In the genomic region with DNA sequence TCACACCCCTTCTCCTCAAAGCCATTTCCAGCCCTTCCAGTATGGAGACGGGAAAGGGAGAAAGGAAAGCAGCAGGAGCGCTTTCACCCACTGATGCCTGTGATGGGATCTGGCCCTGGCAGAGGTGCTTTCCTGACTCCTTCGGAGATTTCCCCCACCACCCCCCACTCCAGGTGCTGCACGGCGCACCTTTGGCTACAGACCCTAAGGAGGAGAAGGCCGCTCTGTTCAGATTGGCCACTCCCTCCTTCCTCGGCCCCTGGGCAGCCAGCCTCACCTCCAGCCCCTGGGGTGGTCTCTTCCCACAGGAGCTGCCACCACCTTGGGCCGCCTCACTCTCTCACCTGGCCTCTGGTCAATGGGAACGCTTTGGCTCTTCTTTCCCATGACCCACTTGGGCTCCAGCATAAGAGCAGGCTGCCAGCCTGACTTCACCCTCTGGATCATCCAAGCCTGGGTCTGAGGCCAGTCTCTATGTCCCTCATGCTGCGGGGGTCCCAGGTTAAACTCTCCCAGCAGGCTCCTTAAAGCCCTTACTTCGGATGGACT, we compare ENCODE assay signal across 19 cellular contexts. TPM values are rescaled to one million over a fixed set of nuclear protein-coding genes. Genes with fewer than 3 reads are reported as not detected.
"Had no signal": no experiment of that assay in that cellular context is flagged by ENCODE, and none has a peak within 500 bp of the region (broad histone marks: within the 10 kb centered on the region; RNA-seq: fewer than 3 reads in every experiment).

No MANE protein-coding gene starts in this region.

- H3K27me3 ChIP-seq: brain microvascular endothelial cell, thyroid gland had no signal

- H3K9me3 ChIP-seq: esophagus muscularis mucosa, gastroesophageal sphincter, psoas muscle, thyroid gland had no signal

- ATAC-seq: activated CD4-positive, alpha-beta T cell treated with anti-CD3 and anti-CD28 coated beads for 36 hours; gastroesophageal sphincter; psoas muscle; sciatic nerve; SK-N-SH treated with all-trans-retinoic acid at 6 μM for 48 hours; stimulated activated memory B cell treated with anti-CD40 and anti-IgM and Interleukin-4, amounts not matched to agents 10 μg/mL and 1 μg/mL and 100 μg/mL, for 72 hours; T-cell; WTC11 had no signal

- H3K4me1 ChIP-seq: gastroesophageal sphincter, psoas muscle, thyroid gland had no signal

- H3K4me3 ChIP-seq: esophagus muscularis mucosa, gastroesophageal sphincter, psoas muscle, thyroid gland had no signal

- DNase-seq: activated CD4-positive, alpha-beta memory T cell treated with anti-CD3 and anti-CD28 coated beads for 36 hours; activated naive CD4-positive, alpha-beta T cell treated with Interleukin-2 at 50 U/mL for 16 hours; activated T-cell treated with anti-CD3 and anti-CD28 coated beads for 4 hours; brain microvascular endothelial cell; effector memory CD4-positive, alpha-beta T cell; mammary epithelial cell; stimulated activated CD4-positive, alpha-beta T cell treated with anti-CD3 and anti-CD28 coated beads, Interleukin-4, amount 100 ng/mL, for 4 hours; T-cell had no signal

- H3K36me3 ChIP-seq: brain microvascular endothelial cell, esophagus muscularis mucosa, gastroesophageal sphincter, thyroid gland had no signal

- H3K27ac ChIP-seq: brain microvascular endothelial cell, esophagus muscularis mucosa, gastroesophageal sphincter, psoas muscle, thyroid gland had no signal

RNA-seq across cellular contexts. Expression of a gene that starts 18.4 kb away (rescaled TPM):
- total RNA-seq: endothelial cell of umbilical vein, mammary epithelial cell, osteoblast had no signal
- polyA plus RNA-seq: endothelial cell of umbilical vein, mammary epithelial cell had no signal
